In genomic region chr10:26698909-26699308, GRCh38 we compare ENCODE assay signal across 11 cellular contexts. TPM values are rescaled to one million over a fixed set of nuclear protein-coding genes. Genes with fewer than 3 reads are reported as not detected.
DNase-seq lines count a peak whose midpoint lies in the region; ATAC-seq, FAIRE-seq and TF ChIP-seq lines count a peak whose summit lies in the region.
"Had no signal": no experiment of that assay in that cellular context is flagged by ENCODE, and none has a peak within 500 bp of the region (broad histone marks: within the 10 kb centered on the region; RNA-seq: fewer than 3 reads in every experiment).

No MANE protein-coding gene starts in this region.

- in situ Hi-C loops in K562 (cut with MboI) = no loop called here

- peaks cover 26% of the 10 kb centered on the region for H3K4me1 Mint-ChIP-seq in neural crest cell

- H3K9me3 Mint-ChIP-seq in neural crest cell = no peaks in the 10 kb centered on the region

- 6% methylated on average over 2 of the region's 2 CpGs for WGBS in K562 (ENCODE audit: insufficient coverage, low coverage, missing lambda C conversion rate)

- peak overlapping the region; percentile 99 for H3K4me3 Mint-ChIP-seq in neural crest cell

- TF ChIP-seq RAD21 in K562 (CRISPR knock-in tag; conservative IDR thresholded peaks at IDR 0.05 in 1 of 2, IDR thresholded peaks at IDR 0.05 in 1 of 2) = no peak

- no peak overlapping the region for H3K27ac Mint-ChIP-seq in neural crest cell (ENCODE audit: unreplicated experiment)

- FAIRE-seq in K562 (lab: Jason Lieb, UNC) = no peak
- FAIRE-seq in urothelium cell line (lab: Jason Lieb, UNC) = no peak
- FAIRE-seq: GM12891 had no signal

- intact Hi-C loops in K562 (cut with micrococcal nuclease) = no loop called here

- POLR2A ChIA-PET in K562 (lab: Yijun Ruan, JAX) = interaction anchor here (1.6 kb wide), 1 partner anchor 24 kb away, joined by 4 read pairs; no protein-coding TSS in a partner anchor

- H3K27ac ChIP-seq in DOHH2 (ENCODE audit: low read depth, low read length) = no peak overlapping the region
- peak overlapping the region; percentile 82 for H3K27ac ChIP-seq in KOPT-K1 (ENCODE audit: low read depth, low read length, poor library complexity, severe bottlenecking)
- H3K27ac ChIP-seq in K562 (ENCODE audit: extremely low read depth, low read depth, low read length) = peak overlapping the region; percentile 93

- TF ChIP-seq EP300 in K562 (IDR thresholded peaks at IDR 0.05; ENCODE audit: low read length) = no peak

- H3K79me2 ChIP-seq in DOHH2 (ENCODE audit: control insufficient read depth, low read length) = peaks cover 66% of the 10 kb centered on the region
- H3K79me2 ChIP-seq in K562 (ENCODE audit: control insufficient read depth, insufficient read depth, low read length) = peaks cover 69% of the 10 kb centered on the region

- ATAC-seq in K562 (no peak), HG02970 (IDR thresholded peaks at IDR 0.05; ENCODE audit: low FRiP score, unreplicated experiment) (no peak), GM21737 (IDR thresholded peaks at IDR 0.05; ENCODE audit: unreplicated experiment) (no peak)

- no peak for TF ChIP-seq POLR2A in K562 (conservative IDR thresholded peaks at IDR 0.05)

- no peak for DNase-seq in K562 (ENCODE audit: extremely low read depth in 1 of 4, low spot score in 3 of 4)
- no peak for DNase-seq in neural crest cell (ENCODE audit: low read depth, low spot score)
- no peak for DNase-seq in SIG-M5 treated with dmso at 0.1 percent for 504 hours (lab: John Stamatoyannopoulos, UW; ENCODE audit: unreplicated experiment)
- no peak for DNase-seq in urothelium cell line (ENCODE audit: low spot score)
- DNase-seq: NCI-H2081, substantia nigra had no signal

- H3K4me1 ChIP-seq in DOHH2 (ENCODE audit: control insufficient read depth, low read length) (peaks cover 37% of the 10 kb centered on the region), K562 (replicated peaks in 1 of 2; ENCODE audit: control insufficient read depth in 2 of 2, insufficient read depth in 2 of 2, low read length in 2 of 2) (peaks cover 4 to 12% of the 10 kb centered on the region in 2 experiments; a peak in 4 of 5 replicates)

- H4K20me1 ChIP-seq in DOHH2 (ENCODE audit: control insufficient read depth, insufficient read depth, low read depth, low read length) (0 out of 2 replicates have a peak, but pooled peaks cover 3% of the 10 kb centered on the region), K562 (replicated peaks; ENCODE audit: control insufficient read depth, insufficient read depth, low read length) (no peaks in the 10 kb centered on the region)

- no peaks in the 10 kb centered on the region for H3K9me2 ChIP-seq in DOHH2 (replicated peaks; ENCODE audit: control insufficient read depth, low read length)

- CTCF ChIA-PET in K562 (lab: Yijun Ruan, JAX; ENCODE audit: low intra/inter-chr PET ratio) = no interaction called here

- H3K27me3 Mint-ChIP-seq in neural crest cell (ENCODE audit: low read depth) = peaks cover 12% of the 10 kb centered on the region

- TF ChIP-seq CTCF in DOHH2 (IDR thresholded peaks at IDR 0.05; ENCODE audit: low read depth, low read length, poor library complexity, severe bottlenecking) = no peak
- no peak for TF ChIP-seq CTCF in K562 (IDR thresholded peaks at IDR 0.05 in 2 of 3, conservative IDR thresholded peaks at IDR 0.05 in 1 of 3; ENCODE audit: insufficient read depth in 2 of 3, low read depth in 1 of 3, low read length in 3 of 3)
- TF ChIP-seq CTCF in neural crest cell (conservative IDR thresholded peaks at IDR 0.05) = no peak

- no peaks in the 10 kb centered on the region for H3F3A ChIP-seq in DOHH2 (ENCODE audit: control insufficient read depth, insufficient read depth)

- H3K9ac ChIP-seq in K562 (ENCODE audit: insufficient read depth in 1 of 2, low read depth in 2 of 2, low read length in 2 of 2) = peak overlapping the region; percentile 70 to 99; a peak in 3 of 4 replicates

- no peak overlapping the region for H2AFZ ChIP-seq in K562 (ENCODE audit: low read depth, low read length)

- H3K9me3 ChIP-seq in DOHH2 (ENCODE audit: control insufficient read depth, insufficient read depth, low read length) = no peaks in the 10 kb centered on the region
- no peaks in the 10 kb centered on the region for H3K9me3 ChIP-seq in KOPT-K1 (ENCODE audit: insufficient read depth, low read length, poor library complexity, severe bottlenecking)
- H3K9me3 ChIP-seq in K562 (replicated peaks; ENCODE audit: control insufficient read depth, insufficient read depth, low read depth, low read length) = no peaks in the 10 kb centered on the region

- H3K4me2 ChIP-seq in DOHH2 (ENCODE audit: low read length) (peak overlapping the region; percentile 85), K562 (ENCODE audit: insufficient read depth, low read length) (peak overlapping the region; percentile 98)

- H3K36me3 ChIP-seq in DOHH2 (ENCODE audit: control insufficient read depth, low read length) (peaks cover 44% of the 10 kb centered on the region), KOPT-K1 (ENCODE audit: insufficient read depth, low read length) (peaks cover 43% of the 10 kb centered on the region), K562 (ENCODE audit: control insufficient read depth, insufficient read depth, low read length) (peaks cover 49% of the 10 kb centered on the region)

- peaks cover 16% of the 10 kb centered on the region for H3K36me3 Mint-ChIP-seq in neural crest cell (ENCODE audit: low read depth)

- peak overlapping the region; percentile 90 for H3K4me3 ChIP-seq in DOHH2 (ENCODE audit: low read length)
- peak overlapping the region; percentile 98 for H3K4me3 ChIP-seq in K562

- BruUV-seq in K562 (replicated peaks; lab: Mats Ljungman, UMichigan) = no TSS peak

- no peaks in the 10 kb centered on the region for H3K9me1 ChIP-seq in K562 (ENCODE audit: control insufficient read depth, insufficient read depth, low read length)

- no peaks in the 10 kb centered on the region for H3K27me3 ChIP-seq in DOHH2 (ENCODE audit: control insufficient read depth, low read length)
- no peaks in the 10 kb centered on the region for H3K27me3 ChIP-seq in K562 (ENCODE audit: control insufficient read depth in 2 of 2, insufficient read depth in 2 of 2, low read length in 2 of 2)

TF ChIP-seq in K562, 482 proteins besides CTCF, POLR2A, EP300 and RAD21:
- TF ChIP-seq ADNP (tag; IDR thresholded peaks at IDR 0.05) (no peak), ZNF121 (CRISPR knock-in tag; conservative IDR thresholded peaks at IDR 0.05) (peak; percentile 77)

RNA-seq across cellular contexts. Expression of gene PDSS1, which starts 1.4 kb away (rescaled TPM):
- 36.2 and 51.4 TPM in 2 replicates for total RNA-seq in K562 (2011; cell fraction: chromatin; rRNA removed; ENCODE audit: low replicate concordance)
- 23.7 and 29.5 TPM in 2 replicates for total RNA-seq in K562 (2011; cell fraction: nucleolus; rRNA removed)
- total RNA-seq in K562 (2011; cell fraction: nucleoplasm; rRNA removed) = 31.1 and 36.9 TPM in 2 replicates
- total RNA-seq in K562 (2014; rRNA removed) = 44.9 and 48.4 TPM in 2 replicates
- 35.7 and 36.6 TPM in 2 replicates for total RNA-seq in K562 (2014; rRNA removed; fragmentation: Illumina TruSeq; extraction: Trizol)
- 42.8 and 45.3 TPM in 2 replicates for total RNA-seq in K562 (2015; rRNA removed; fragmentation: Illumina TruSeq; extraction: Trizol)
- 30.9 and 36.5 TPM in 2 replicates for total RNA-seq in K562 (2021)
- 48.0 and 59.5 TPM in 2 replicates for polyA plus RNA-seq in K562 (2011; rRNA removed)
- 28.5 and 38.2 TPM in 2 replicates for polyA plus RNA-seq in K562 (2011; cell fraction: cytosol; rRNA removed)
- 50.4 and 58.2 TPM in 2 replicates for polyA plus RNA-seq in K562 (2011; cell fraction: nucleus; rRNA removed)
- 15.5 and 23.2 TPM in 2 replicates for polyA plus RNA-seq in K562 (2012)
- polyA plus RNA-seq in K562 (2014; fragmentation: Illumina TruSeq; extraction: Trizol) = 32.4 and 48.3 TPM in 2 replicates
- polyA plus RNA-seq in K562 (2014; fragmentation: Nextera tagmentation; extraction: Ambion mirVana) = 10 to 100 TPM; 11.0 to 18.2 TPM
- polyA plus RNA-seq in K562 (2014; rRNA removed) = 52.2 and 55.6 TPM in 2 replicates
- polyA minus RNA-seq in K562 (2011; rRNA and poly(A)+ RNA removed) = 45.0 and 56.8 TPM in 2 replicates
- polyA minus RNA-seq in K562 (2011; cell fraction: cytosol; rRNA and poly(A)+ RNA removed) = 10.6 and 19.2 TPM in 2 replicates
- polyA minus RNA-seq in K562 (2011; cell fraction: nucleus; rRNA and poly(A)+ RNA removed) = 24.8 and 41.7 TPM in 2 replicates
- 15.3 and 16.7 TPM in 2 replicates for total RNA-seq in neural crest cell
